8 cellular contexts compared by ENCODE assay signal in the genomic region with DNA sequence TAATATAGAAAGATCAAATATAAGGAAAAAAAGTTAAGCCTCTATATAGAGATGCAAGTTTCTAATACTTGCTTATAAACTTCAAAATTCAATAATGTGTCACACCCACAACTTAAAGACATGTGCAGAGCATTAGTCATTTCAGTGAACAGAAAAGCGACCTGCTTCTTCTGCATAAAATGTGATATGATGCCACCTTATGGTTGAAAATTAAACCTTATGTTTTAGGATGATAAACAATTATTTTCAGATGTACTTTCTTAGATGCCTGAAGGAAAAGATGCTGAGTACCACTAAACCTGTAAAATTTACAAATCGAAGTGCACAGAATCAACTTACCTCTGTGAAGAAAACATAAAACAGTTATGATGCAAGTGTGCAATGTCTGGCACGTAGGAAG.
A peak's percentile ranks its signal among the peaks of the same experiment; 100 is the strongest.
DNase-seq lines count a peak whose midpoint lies in the region; ATAC-seq and TF ChIP-seq lines count a peak whose summit lies in the region.

No MANE protein-coding gene starts in this region.

- intact Hi-C loops in ascending aorta (cut with DNase I): loop anchor here (2.0 kb wide), 1 partner anchor 696 kb away; no protein-coding TSS in a partner anchor
- intact Hi-C loops in thyroid gland (cut with DNase I): no loop called here

- DNase-seq in ELR (ENCODE audit: low read depth) (peak; percentile 73), NCI-H1694 treated with DMSO at 0.1 percent for 48 hours (lab: John Stamatoyannopoulos, UW) (peak; percentile 70), ascending aorta (ENCODE audit: low spot score in 2 of 2) (no peak), left kidney (ENCODE audit: low read depth, low spot score) (peak; percentile 15), thyroid gland (no peak), KG1 (lab: John Stamatoyannopoulos, UW) (no peak)
- no peak for DNase-seq in activated CD4-positive, alpha-beta T cell treated with anti-CD3 and anti-CD28 coated beads for 4 hours

- H3K36me3 ChIP-seq in ascending aorta (no peaks in the 10 kb centered on the region), thyroid gland (no peaks in the 10 kb centered on the region)

- H3K27me3 ChIP-seq in ascending aorta: no peaks in the 10 kb centered on the region
- no peaks in the 10 kb centered on the region for H3K27me3 ChIP-seq in thyroid gland

- H3K27ac ChIP-seq in ascending aorta: no peak overlapping the region
- H3K27ac ChIP-seq in thyroid gland: no peak overlapping the region

- TF ChIP-seq CTCF in ascending aorta (IDR thresholded peaks at IDR 0.05): peak in 2 of 3 experiments; percentile 4 to 35
- peak in 3 of 6 experiments; percentile 40 to 50 (median 42) for TF ChIP-seq CTCF in thyroid gland (IDR thresholded peaks at IDR 0.05)

- H3K4me3 ChIP-seq in ascending aorta (no peak overlapping the region), thyroid gland (replicated peaks in 1 of 3) (no peak overlapping the region)

- TF ChIP-seq POLR2A in thyroid gland (IDR thresholded peaks at IDR 0.05): no peak

- 57 to 58% methylated on average over 3 of the region's 3 CpGs for WGBS in thyroid gland, 2 donors

- no peak for ATAC-seq in HG03442 (IDR thresholded peaks at IDR 0.05; ENCODE audit: unreplicated experiment)

- H3K9me3 ChIP-seq in ascending aorta (no peaks in the 10 kb centered on the region), thyroid gland (no peaks in the 10 kb centered on the region)

- H3K4me1 ChIP-seq in ascending aorta: no peaks in the 10 kb centered on the region
- no peaks in the 10 kb centered on the region for H3K4me1 ChIP-seq in thyroid gland

Comparison
In these comparisons a context has a peak if more than half of its experiments do, and no peak if none do; other contexts are left out.
1. DNase-seq: peak in ELR (single experiment), NCI-H1694 treated with DMSO at 0.1 percent for 48 hours (single experiment) and left kidney (single experiment); none in ascending aorta (0 of 2), thyroid gland (0 of 2), KG1 (single experiment) and activated CD4-positive, alpha-beta T cell treated with anti-CD3 and anti-CD28 coated beads for 4 hours (0 of 2).